In the genomic region with DNA sequence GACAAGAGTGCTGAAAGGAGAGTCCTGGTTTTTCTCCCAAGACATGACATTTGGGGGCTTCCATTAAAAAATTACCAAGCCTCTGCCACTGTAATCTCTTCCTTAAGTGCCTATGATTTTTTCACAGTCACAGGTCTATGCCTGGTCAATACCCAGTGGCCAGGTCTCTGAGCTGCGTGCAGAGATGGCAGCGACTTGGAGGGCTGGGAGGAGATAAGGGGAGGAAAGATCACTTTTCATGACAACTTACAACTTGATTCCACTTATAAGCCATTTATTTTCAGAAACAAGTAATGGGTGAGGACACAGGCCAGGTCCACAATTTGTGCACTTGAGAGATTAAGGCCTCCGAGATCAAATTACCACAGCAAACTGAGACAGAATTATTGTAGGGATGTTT, we compare ENCODE assay signal across 22 cellular contexts. TPM values are rescaled to one million over a fixed set of nuclear protein-coding genes. Genes with fewer than 3 reads are reported as not detected.
DNase-seq lines count a peak whose midpoint lies in the region; ATAC-seq and TF ChIP-seq lines count a peak whose summit lies in the region.
"Had no signal": no experiment of that assay in that cellular context is flagged by ENCODE, and none has a peak within 500 bp of the region (broad histone marks: within the 10 kb centered on the region; RNA-seq: fewer than 3 reads in every experiment).

No MANE protein-coding gene starts in this region.

- H3K4me1 ChIP-seq in GM23338 (ENCODE audit: insufficient read depth) (peaks cover 14% of the 10 kb centered on the region), neural progenitor cell (peaks cover 10% of the 10 kb centered on the region)

- H3K27me3 Mint-ChIP-seq in GM23338 (ENCODE audit: insufficient read depth, low read depth, poor library complexity) (peaks cover 26% of the 10 kb centered on the region), glutamatergic neuron (ENCODE audit: unreplicated experiment) (peaks cover 2% of the 10 kb centered on the region), neural progenitor cell (ENCODE audit: insufficient read depth, low read depth) (peaks cover 4% of the 10 kb centered on the region)

- H3K4me3 ChIP-seq in GM23338 (no peak overlapping the region), neural progenitor cell (no peak overlapping the region)
- H3K4me3 ChIP-seq: A549, GM23248 had no signal

- no peak for ATAC-seq in GM23338
- ATAC-seq: A549, HepG2, PC-3 had no signal

- peaks cover 29% of the 10 kb centered on the region for H3K4me1 Mint-ChIP-seq in GM23338
- peaks cover 13% of the 10 kb centered on the region for H3K4me1 Mint-ChIP-seq in glutamatergic neuron (ENCODE audit: low read depth, unreplicated experiment)
- peaks cover 22% of the 10 kb centered on the region for H3K4me1 Mint-ChIP-seq in neural progenitor cell

- H3K9me3 ChIP-seq in neural progenitor cell (ENCODE audit: low read depth) = no peaks in the 10 kb centered on the region
- H3K9me3 ChIP-seq: A549 had no signal

- H3K27me3 ChIP-seq in GM23338 (ENCODE audit: insufficient read depth) (peaks cover 43% of the 10 kb centered on the region), neural progenitor cell (peaks cover 61% of the 10 kb centered on the region)

- H2AFZ ChIP-seq in GM23338 (no peak overlapping the region), neural progenitor cell (replicated peaks) (no peak overlapping the region)
- H2AFZ ChIP-seq: GM23248 had no signal

- H3K9ac ChIP-seq in neural progenitor cell = no peak overlapping the region
- H3K9ac ChIP-seq: GM23248 had no signal

- H3K79me2 ChIP-seq in GM23338 (replicated peaks; ENCODE audit: insufficient read depth) (no peaks in the 10 kb centered on the region), neural progenitor cell (ENCODE audit: low read depth) (no peaks in the 10 kb centered on the region)

- H3K27ac Mint-ChIP-seq in GM23338 (no peak overlapping the region), glutamatergic neuron (ENCODE audit: unreplicated experiment) (no peak overlapping the region), neural progenitor cell (no peak overlapping the region)
- H3K27ac Mint-ChIP-seq: CD4-positive, alpha-beta memory T cell; H9 had no signal

- peak overlapping the region; percentile 99 for H3K4me2 ChIP-seq in GM23338
- H3K4me2 ChIP-seq in neural progenitor cell = no peak overlapping the region
- H3K4me2 ChIP-seq: A549 had no signal

- H3K9me3 Mint-ChIP-seq in GM23338 = no peaks in the 10 kb centered on the region
- H3K9me3 Mint-ChIP-seq in glutamatergic neuron (ENCODE audit: unreplicated experiment) = peaks cover 5% of the 10 kb centered on the region
- H3K9me3 Mint-ChIP-seq in neural progenitor cell = no peaks in the 10 kb centered on the region
- H3K9me3 Mint-ChIP-seq: H9 had no signal

- DNase-seq in GM23338 (ENCODE audit: low spot score) (no peak), NCI-H524 treated with DMSO at 0.1 percent for 48 hours (lab: John Stamatoyannopoulos, UW) (peak; percentile 8), glutamatergic neuron (no peak), neural progenitor cell (ENCODE audit: low spot score) (no peak), NCI-H446 treated with DMSO at 0.1 percent for 48 hours (lab: John Stamatoyannopoulos, UW) (no peak), NCI-H774 (lab: John Stamatoyannopoulos, UW) (no peak)
- DNase-seq in activated CD8-positive, alpha-beta memory T cell treated with anti-CD3 and anti-CD28 coated beads, Interleukin-2, amount 50 U/mL, for 4 hours = no peak
- DNase-seq: AML-193; CD4-positive, alpha-beta memory T cell; COR-L47; GM23248; H9; Karpas-422; NCI-H1092 treated with DMSO at 0.1 percent for 48 hours; NCI-H146; NCI-H2029; NCI-H345; NK-92 treated with Interleukin-12 subunit alpha and Interleukin-12 subunit beta, amount 100 ng/mL, for 24 hours; PC-3 had no signal

- TF ChIP-seq CTCF in GM23338 (conservative IDR thresholded peaks at IDR 0.05; ENCODE audit: low read depth in 2 of 2) (no peak), glutamatergic neuron (IDR thresholded peaks at IDR 0.05; ENCODE audit: partially characterized antibody, unreplicated experiment) (no peak), neural progenitor cell (IDR thresholded peaks at IDR 0.05) (no peak)

- peak overlapping the region; percentile 90; the same call in 2 of the 3 replicates for H3K4me3 Mint-ChIP-seq in GM23338
- H3K4me3 Mint-ChIP-seq in glutamatergic neuron (ENCODE audit: unreplicated experiment) = peak overlapping the region; percentile 27
- peak overlapping the region; percentile 5 for H3K4me3 Mint-ChIP-seq in neural progenitor cell
- H3K4me3 Mint-ChIP-seq: CD4-positive, alpha-beta memory T cell had no signal

- 0 out of 2 replicates have a peak, but pooled peaks cover 3% of the 10 kb centered on the region for H4K20me1 ChIP-seq in GM23338 (replicated peaks; ENCODE audit: insufficient read depth)
- peaks cover 57% of the 10 kb centered on the region for H4K20me1 ChIP-seq in neural progenitor cell (ENCODE audit: low read depth)

- no peaks in the 10 kb centered on the region for H3K9me2 ChIP-seq in GM23338 (ENCODE audit: insufficient read depth)

- H3F3A ChIP-seq in GM23338 (replicated peaks; ENCODE audit: low read depth) = no peaks in the 10 kb centered on the region
- H3F3A ChIP-seq in neural progenitor cell (ENCODE audit: low read depth) = peaks cover 23% of the 10 kb centered on the region

- H3K36me3 ChIP-seq in GM23338 (ENCODE audit: insufficient read depth) (no peaks in the 10 kb centered on the region), neural progenitor cell (no peaks in the 10 kb centered on the region)

- peaks cover 4% of the 10 kb centered on the region; the same call in 2 of the 3 replicates for H3K36me3 Mint-ChIP-seq in GM23338 (ENCODE audit: low read depth)
- H3K36me3 Mint-ChIP-seq in glutamatergic neuron (ENCODE audit: unreplicated experiment) = no peaks in the 10 kb centered on the region
- H3K36me3 Mint-ChIP-seq in neural progenitor cell = peaks cover 5% of the 10 kb centered on the region
- H3K36me3 Mint-ChIP-seq: CD4-positive, alpha-beta memory T cell had no signal

- H3K27ac ChIP-seq in GM23338 (ENCODE audit: low read depth) (no peak overlapping the region), neural progenitor cell (no peak overlapping the region)
- H3K27ac ChIP-seq: A549, GM23248 had no signal

TF ChIP-seq in GM23338, 12 proteins besides CTCF, POLR2A, EP300 and RAD21:
- TF ChIP-seq EZH2phosphoT487 (IDR thresholded peaks at IDR 0.05; ENCODE audit: unreplicated experiment) (no peak), JUNB (IDR thresholded peaks at IDR 0.05; ENCODE audit: unreplicated experiment) (no peak), ZNF114 (CRISPR knock-in tag; IDR thresholded peaks at IDR 0.05) (no peak), EZH2 (IDR thresholded peaks at IDR 0.05; ENCODE audit: low read depth, unreplicated experiment) (no peak), POLR2AphosphoS5 (IDR thresholded peaks at IDR 0.05; ENCODE audit: low read depth) (no peak), CREB1 (CRISPR knock-in tag; IDR thresholded peaks at IDR 0.05; ENCODE audit: low read depth) (no peak)

RNA-seq across cellular contexts. Expression of a gene that starts 1.9 kb away (rescaled TPM):
- 11.8 and 13.1 TPM in 2 replicates for total RNA-seq in GM23338 (2014; rRNA removed; shearing (Covaris generic))
- 0.54 and 1.8 TPM in 2 replicates for polyA plus RNA-seq in GM23338 (2016; fragmentation: Nextera tagmentation; extraction: Ambion mirVana)
- total RNA-seq in glutamatergic neuron (ENCODE audit: unreplicated experiment) = 6.0 TPM
- total RNA-seq in neural progenitor cell (ENCODE audit: low replicate concordance) = 1.9 and 2.5 TPM in 2 replicates
- total RNA-seq: CD4-positive, alpha-beta memory T cell; GM23248; HepG2; HT1080 had no signal
- polyA plus RNA-seq: CD4-positive, alpha-beta memory T cell; GM23248; HepG2 had no signal

RNA-seq across cellular contexts. Expression of a gene that starts 38.3 kb away (rescaled TPM):
- 9.9 and 12.1 TPM in 2 replicates for total RNA-seq in GM23338 (2014; rRNA removed; shearing (Covaris generic))
- polyA plus RNA-seq in GM23338 (2016; fragmentation: Nextera tagmentation; extraction: Ambion mirVana) = 0.50 and 0.53 TPM in 2 replicates
- total RNA-seq in glutamatergic neuron (ENCODE audit: unreplicated experiment) = 25.2 TPM
- total RNA-seq in neural progenitor cell (ENCODE audit: low replicate concordance) = 2.9 and 5.9 TPM in 2 replicates
- total RNA-seq: CD4-positive, alpha-beta memory T cell; GM23248; HT1080 had no signal
- polyA plus RNA-seq: CD4-positive, alpha-beta memory T cell; GM23248; HepG2 had no signal

Comparison
In these comparisons a context has a peak if more than half of its experiments do, and no peak if none do; other contexts are left out.
1. H3K4me3 Mint-ChIP-seq: peak in every context shown above with its lines; median percentile 90 in GM23338; 27 in glutamatergic neuron; 5 in neural progenitor cell.